Comparison of ENCODE assay signal across 8 cellular contexts in genomic region chr5:129771058-129771838, GRCh38. TPM values are rescaled to one million over a fixed set of nuclear protein-coding genes. Genes with fewer than 3 reads are reported as not detected.
DNase-seq lines count a peak whose midpoint lies in the region; ATAC-seq and TF ChIP-seq lines count a peak whose summit lies in the region.

No MANE protein-coding gene starts in this region.

- H3K36me3 Mint-ChIP-seq in WTC11, result no peaks in the 10 kb centered on the region

- peak; percentile 89 for DNase-seq in A673 (ENCODE audit: low spot score)
- DNase-seq in NCI-H2029 treated with DMSO at 0.1 percent for 48 hours (lab: John Stamatoyannopoulos, UW), result peak; percentile 17
- peak; percentile 65 for DNase-seq in WTC11 (ENCODE audit: low spot score)
- DNase-seq in effector CD8-positive, alpha-beta T cell (lab: John Stamatoyannopoulos, UW), result peak; percentile 15
- peak; percentile 79 for DNase-seq in midbrain (lab: John Stamatoyannopoulos, UW)
- DNase-seq in suprapubic skin (ENCODE audit: low spot score in 2 of 2), result no peak

- H3K27ac ChIP-seq in A673 (ENCODE audit: low read depth, low read length, poor library complexity, severe bottlenecking), result no peak overlapping the region
- no peak overlapping the region for H3K27ac ChIP-seq in suprapubic skin

- H3K36me3 ChIP-seq in A673 (ENCODE audit: insufficient read depth, low read length, poor library complexity, severe bottlenecking) (no peaks in the 10 kb centered on the region), suprapubic skin (no peaks in the 10 kb centered on the region)

- peaks cover 15% of the 10 kb centered on the region for H3K4me1 Mint-ChIP-seq in WTC11

- BruUV-seq in A673 (replicated peaks; lab: Mats Ljungman, UMichigan), result no TSS peak

- no peak overlapping the region for H3K27ac Mint-ChIP-seq in WTC11

- no peaks in the 10 kb centered on the region for H3K27me3 Mint-ChIP-seq in WTC11 (ENCODE audit: low read depth)

- WGBS in suprapubic skin, result 37% methylated on average over 9 of the region's 9 CpGs

- ATAC-seq in HG02623 (IDR thresholded peaks at IDR 0.05; ENCODE audit: unreplicated experiment) (peak; percentile 52), WTC11 (peak; percentile 64)

- peak; percentile 86 for TF ChIP-seq CTCF in A673 (conservative IDR thresholded peaks at IDR 0.05; ENCODE audit: low read depth, low read length)
- peak; percentile 80 for TF ChIP-seq CTCF in GM12872 (IDR thresholded peaks at IDR 0.05; ENCODE audit: insufficient read depth, low read depth, low read length)
- TF ChIP-seq CTCF in WTC11 (IDR thresholded peaks at IDR 0.05), result peak; percentile 77
- peak; percentile 46 to 68 for TF ChIP-seq CTCF in suprapubic skin (IDR thresholded peaks at IDR 0.05)

- intact Hi-C loops in A673 (cut with micrococcal nuclease; ENCODE audit: unreplicated experiment), result loop anchor here (1.0 to 10.0 kb wide), 5 partner anchors 81 to 1644 kb away; no protein-coding TSS in a partner anchor

- H3K9me3 ChIP-seq in A673 (ENCODE audit: low read depth, low read length, poor library complexity, severe bottlenecking), result no peaks in the 10 kb centered on the region
- H3K9me3 ChIP-seq in suprapubic skin, result no peaks in the 10 kb centered on the region

- no peak for TF ChIP-seq POLR2A in suprapubic skin (IDR thresholded peaks at IDR 0.05)

- POLR2A ChIA-PET in A673 (lab: Charles Lee; ENCODE audit: low non-redundant PET), result no interaction called here
- POLR2A ChIA-PET in WTC11 (lab: Charles Lee), result no interaction called here

- H3K4me3 Mint-ChIP-seq in WTC11, result no peak overlapping the region

- CTCF ChIA-PET in A673 (lab: Charles Lee) (interaction anchor here (1.1 to 2.2 kb wide), 4 partner anchors 12 to 1101 kb away, joined by 3 to 20 read pairs (median 4); no protein-coding TSS in a partner anchor), WTC11 (lab: Charles Lee) (interaction anchor here (0.8 to 7.4 kb wide), 24 partner anchors 9 to 935 kb away, joined by 3 to 208 read pairs (median 4); partner anchors contain the start of gene CHSY3)

- TF ChIP-seq EP300 in suprapubic skin (IDR thresholded peaks at IDR 0.05), result no peak

- no peak overlapping the region for H3K4me3 ChIP-seq in A673 (ENCODE audit: low read depth, low read length, poor library complexity, severe bottlenecking)
- no peak overlapping the region for H3K4me3 ChIP-seq in suprapubic skin

- H3K4me1 ChIP-seq in A673 (ENCODE audit: insufficient read depth, low read length, poor library complexity, severe bottlenecking) (no peaks in the 10 kb centered on the region), suprapubic skin (no peaks in the 10 kb centered on the region)

- H3K9me3 Mint-ChIP-seq in WTC11, result no peaks in the 10 kb centered on the region

- H3K27me3 ChIP-seq in A673 (replicated peaks; ENCODE audit: insufficient read depth, low read depth, low read length, poor library complexity) (peaks cover 3% of the 10 kb centered on the region), suprapubic skin (no peaks in the 10 kb centered on the region)

TF ChIP-seq in WTC11, 78 proteins besides CTCF, POLR2A, EP300 and RAD21 (continues in another document):
- no peak for TF ChIP-seq PREB (CRISPR knock-in tag; IDR thresholded peaks at IDR 0.05; ENCODE audit: borderline replicate concordance)
- TF ChIP-seq ZNF281 (CRISPR knock-in tag; IDR thresholded peaks at IDR 0.05), result no peak
- TF ChIP-seq NR3C1 (CRISPR knock-in tag; conservative IDR thresholded peaks at IDR 0.05; ENCODE audit: low read depth), result no peak
- no peak for TF ChIP-seq USF1 (CRISPR knock-in tag; IDR thresholded peaks at IDR 0.05)
- no peak for TF ChIP-seq GABPB1 (CRISPR knock-in tag; IDR thresholded peaks at IDR 0.05)
- TF ChIP-seq NFATC4 (CRISPR knock-in tag; IDR thresholded peaks at IDR 0.05), result no peak
- no peak for TF ChIP-seq SMAD4 (CRISPR knock-in tag; IDR thresholded peaks at IDR 0.05)
- no peak for TF ChIP-seq AR (CRISPR knock-in tag; IDR thresholded peaks at IDR 0.05)
- no peak for TF ChIP-seq AFF4 (CRISPR knock-in tag; IDR thresholded peaks at IDR 0.05; ENCODE audit: borderline replicate concordance)
- no peak for TF ChIP-seq JAZF1 (CRISPR knock-in tag; IDR thresholded peaks at IDR 0.05)
- no peak for TF ChIP-seq TEAD4 (CRISPR knock-in tag; IDR thresholded peaks at IDR 0.05)

RNA-seq across cellular contexts. Expression of gene MINAR2, which starts 23.4 kb away (rescaled TPM):
- total RNA-seq in A673 (2021), result not detected in 2 replicates
- not detected in 3 replicates for total RNA-seq in WTC11 (2021)
- total RNA-seq in suprapubic skin, result not detected

Comparison
In these comparisons a context has a peak if more than half of its experiments do, and no peak if none do; other contexts are left out.
1. DNase-seq: peak in A673 (single experiment), NCI-H2029 treated with DMSO at 0.1 percent for 48 hours (single experiment), WTC11 (single experiment), effector CD8-positive, alpha-beta T cell (single experiment) and midbrain (single experiment); none in suprapubic skin (0 of 2).
2. Peak in every context shown above with its lines, with median percentiles within 50 percentile points of each other: CTCF ChIP-seq.